13 cellular contexts compared by ENCODE assay signal in the genomic region with DNA sequence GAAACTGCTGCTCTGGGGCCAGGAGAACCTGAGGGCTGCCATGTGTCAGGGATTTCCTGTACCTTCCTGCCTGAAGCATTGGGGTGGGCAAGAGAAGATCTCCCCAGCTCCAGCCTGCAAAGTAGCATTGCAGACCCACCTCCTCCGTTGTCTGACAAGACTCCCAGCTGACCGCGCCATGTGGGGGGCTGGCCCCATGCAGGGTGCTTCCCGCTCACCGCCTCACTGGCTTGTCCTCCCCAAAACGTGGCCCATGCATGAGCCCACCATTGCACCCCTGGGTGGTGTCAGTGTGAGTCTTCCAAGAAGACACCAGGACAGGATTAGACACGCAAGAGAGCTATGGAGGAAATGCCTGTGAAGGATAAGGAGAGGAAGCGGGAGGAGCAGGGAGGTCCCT.
DNase-seq lines count a peak whose midpoint lies in the region; ATAC-seq and TF ChIP-seq lines count a peak whose summit lies in the region.
"Had no signal": no experiment of that assay in that cellular context is flagged by ENCODE, and none has a peak within 500 bp of the region (broad histone marks: within the 10 kb centered on the region; RNA-seq: fewer than 3 reads in every experiment).

No MANE protein-coding gene starts in this region.

- H3K27me3 ChIP-seq in esophagus squamous epithelium: peaks cover 0 to 5% (median 0%) of the 10 kb centered on the region in 4 donors
- H3K27me3 ChIP-seq in lower lobe of right lung (ENCODE audit: low read depth): no peaks in the 10 kb centered on the region

- ATAC-seq in lower lobe of right lung: no peak

- H3K27ac ChIP-seq in esophagus squamous epithelium: peak overlapping the region in 3 of 4 donors; percentile 25 to 34 (median 29)
- no peak overlapping the region for H3K27ac ChIP-seq in lower lobe of right lung
- H3K27ac ChIP-seq: C4-2B, HL-60 had no signal

- H3K4me3 ChIP-seq in epithelial cell of esophagus (ENCODE audit: low read length) (no peak overlapping the region), esophagus squamous epithelium (no peak overlapping the region), lower lobe of right lung (no peak overlapping the region)
- H3K4me3 ChIP-seq: HAP-1 had no signal

- intact Hi-C loops in esophagus squamous epithelium (cut with DNase I): no loop called here
- intact Hi-C loops in lower lobe of right lung (cut with DNase I): no loop called here

- H3K4me1 ChIP-seq in esophagus squamous epithelium (peaks cover 0 to 17% (median 0%) of the 10 kb centered on the region in 3 donors), lower lobe of right lung (no peaks in the 10 kb centered on the region)
- H3K4me1 ChIP-seq: HAP-1 had no signal

- H3K9me3 ChIP-seq in esophagus squamous epithelium: no peaks in the 10 kb centered on the region
- no peaks in the 10 kb centered on the region for H3K9me3 ChIP-seq in lower lobe of right lung
- H3K9me3 ChIP-seq: Caco-2, HAP-1 had no signal

- DNase-seq in epithelial cell of esophagus (ENCODE audit: low read depth) (peak; percentile 11), esophagus squamous epithelium (lab: John Stamatoyannopoulos, UW) (no peak), lower lobe of right lung (peak; percentile 29), NCI-H2196 (lab: John Stamatoyannopoulos, UW; ENCODE audit: unreplicated experiment) (no peak)
- DNase-seq in activated CD8-positive, alpha-beta memory T cell treated with anti-CD3 and anti-CD28 coated beads for 24 hours: no peak
- no peak for DNase-seq in activated CD8-positive, alpha-beta memory T cell treated with anti-CD3 and anti-CD28 coated beads, Interleukin-2, amount 50 U/mL, for 4 hours
- DNase-seq: ACHN; AML-193; Caco-2; CD4-positive, alpha-beta T cell had no signal

- H3K36me3 ChIP-seq in esophagus squamous epithelium (no peaks in the 10 kb centered on the region), lower lobe of right lung (no peaks in the 10 kb centered on the region)
- H3K36me3 ChIP-seq: HAP-1 had no signal

- TF ChIP-seq CTCF in epithelial cell of esophagus (IDR thresholded peaks at IDR 0.05; ENCODE audit: insufficient read depth, low read depth, low read length, missing control alignments): no peak
- TF ChIP-seq CTCF in esophagus squamous epithelium (IDR thresholded peaks at IDR 0.05): no peak
- TF ChIP-seq CTCF in lower lobe of right lung (IDR thresholded peaks at IDR 0.05): no peak

- TF ChIP-seq POLR2A in esophagus squamous epithelium (IDR thresholded peaks at IDR 0.05): no peak

- WGBS in esophagus squamous epithelium, 2 donors: 70 to 90% methylated on average over 5 to 6 of the region's 8 CpGs

Comparison
In these comparisons a context has a peak if more than half of its experiments do, and no peak if none do; other contexts are left out.
1. DNase-seq: peak in epithelial cell of esophagus (single experiment) and lower lobe of right lung (single experiment); none in esophagus squamous epithelium (single experiment), activated CD8-positive, alpha-beta memory T cell treated with anti-CD3 and anti-CD28 coated beads for 24 hours (single experiment), NCI-H2196 (single experiment) and activated CD8-positive, alpha-beta memory T cell treated with anti-CD3 and anti-CD28 coated beads, Interleukin-2, amount 50 U/mL, for 4 hours (single experiment).